ENCODE assay signal across 1 cellular context in the genomic region with DNA sequence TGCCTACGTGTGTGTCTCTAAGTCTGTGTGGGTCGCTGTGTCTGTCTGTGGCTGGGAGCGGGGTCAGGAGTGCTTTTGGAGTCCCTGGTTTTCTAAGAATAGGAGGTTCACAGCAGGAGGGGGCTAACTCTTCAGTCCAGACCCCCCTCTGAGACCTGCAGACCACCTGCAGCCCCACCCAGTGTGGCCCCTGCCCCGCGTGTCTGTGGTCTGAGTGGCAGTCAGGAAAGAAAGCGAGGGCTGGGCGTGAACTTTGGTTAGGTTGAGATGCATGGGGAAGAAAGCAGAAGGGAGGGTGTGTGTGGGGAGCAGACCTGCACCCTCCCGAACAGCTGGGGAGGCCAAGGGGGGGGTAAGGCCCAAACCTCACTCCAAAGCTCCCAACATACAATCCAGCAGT.
TF ChIP-seq lines count a peak whose summit lies in the region.

No MANE protein-coding gene starts in this region.

TF ChIP-seq in HCT116, 20 proteins besides CTCF, POLR2A, EP300 and RAD21 (continued from another document):
- TF ChIP-seq, protein P1, sequence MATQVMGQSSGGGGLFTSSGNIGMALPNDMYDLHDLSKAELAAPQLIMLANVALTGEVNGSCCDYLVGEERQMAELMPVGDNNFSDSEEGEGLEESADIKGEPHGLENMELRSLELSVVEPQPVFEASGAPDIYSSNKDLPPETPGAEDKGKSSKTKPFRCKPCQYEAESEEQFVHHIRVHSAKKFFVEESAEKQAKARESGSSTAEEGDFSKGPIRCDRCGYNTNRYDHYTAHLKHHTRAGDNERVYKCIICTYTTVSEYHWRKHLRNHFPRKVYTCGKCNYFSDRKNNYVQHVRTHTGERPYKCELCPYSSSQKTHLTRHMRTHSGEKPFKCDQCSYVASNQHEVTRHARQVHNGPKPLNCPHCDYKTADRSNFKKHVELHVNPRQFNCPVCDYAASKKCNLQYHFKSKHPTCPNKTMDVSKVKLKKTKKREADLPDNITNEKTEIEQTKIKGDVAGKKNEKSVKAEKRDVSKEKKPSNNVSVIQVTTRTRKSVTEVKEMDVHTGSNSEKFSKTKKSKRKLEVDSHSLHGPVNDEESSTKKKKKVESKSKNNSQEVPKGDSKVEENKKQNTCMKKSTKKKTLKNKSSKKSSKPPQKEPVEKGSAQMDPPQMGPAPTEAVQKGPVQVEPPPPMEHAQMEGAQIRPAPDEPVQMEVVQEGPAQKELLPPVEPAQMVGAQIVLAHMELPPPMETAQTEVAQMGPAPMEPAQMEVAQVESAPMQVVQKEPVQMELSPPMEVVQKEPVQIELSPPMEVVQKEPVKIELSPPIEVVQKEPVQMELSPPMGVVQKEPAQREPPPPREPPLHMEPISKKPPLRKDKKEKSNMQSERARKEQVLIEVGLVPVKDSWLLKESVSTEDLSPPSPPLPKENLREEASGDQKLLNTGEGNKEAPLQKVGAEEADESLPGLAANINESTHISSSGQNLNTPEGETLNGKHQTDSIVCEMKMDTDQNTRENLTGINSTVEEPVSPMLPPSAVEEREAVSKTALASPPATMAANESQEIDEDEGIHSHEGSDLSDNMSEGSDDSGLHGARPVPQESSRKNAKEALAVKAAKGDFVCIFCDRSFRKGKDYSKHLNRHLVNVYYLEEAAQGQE (IDR thresholded peaks at IDR 0.05; ENCODE audit: low read depth) = no peak
- no peak for TF ChIP-seq EZH2phosphoT487 (IDR thresholded peaks at IDR 0.05; ENCODE audit: borderline replicate concordance)
- TF ChIP-seq SIN3A (IDR thresholded peaks at IDR 0.05; ENCODE audit: low read depth) = no peak
